1 cellular context compared by ENCODE assay signal in the genomic region with DNA sequence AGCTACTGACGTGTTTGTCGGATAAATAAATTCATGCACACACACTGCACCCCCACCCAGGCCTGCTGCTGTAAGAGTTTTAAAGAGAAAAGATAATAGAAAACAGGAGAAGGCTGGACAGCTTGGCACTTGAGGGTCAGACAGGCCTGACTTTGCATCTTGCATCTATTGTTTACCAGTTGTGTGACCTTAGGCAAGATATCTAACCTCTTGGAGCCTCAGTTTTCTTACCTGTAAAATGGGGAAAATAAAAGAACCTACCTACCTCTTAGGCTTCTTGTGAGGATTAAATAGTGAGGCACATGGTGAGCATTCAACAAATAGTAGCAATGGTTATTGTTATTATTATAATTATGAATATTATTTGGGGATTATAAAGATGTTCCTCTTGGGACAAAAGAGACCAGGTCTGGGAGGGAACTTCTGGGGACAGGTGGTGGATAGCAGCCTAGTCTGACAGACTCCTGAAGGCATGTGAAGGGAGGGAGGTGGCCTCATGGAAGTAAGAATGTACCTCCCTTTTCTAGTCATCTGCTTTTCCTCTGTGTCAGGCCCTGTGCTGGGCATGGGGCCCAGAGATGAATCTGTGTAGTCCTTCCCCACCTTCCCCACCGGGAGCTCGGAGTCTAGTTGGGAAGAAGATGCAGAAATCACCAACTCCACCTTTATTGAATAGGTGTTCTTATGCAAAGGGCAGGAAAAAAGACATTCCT.
TF ChIP-seq lines count a peak whose summit lies in the region.

No MANE protein-coding gene starts in this region.

TF ChIP-seq in IMR-90, 13 proteins besides CTCF, POLR2A, EP300 and RAD21:
- TF ChIP-seq RFX5 (IDR thresholded peaks at IDR 0.05; ENCODE audit: low read depth, low read length): no peak
- TF ChIP-seq FOS (IDR thresholded peaks at IDR 0.05; ENCODE audit: low read depth, low read length): no peak
- TF ChIP-seq RCOR1 (IDR thresholded peaks at IDR 0.05; ENCODE audit: insufficient replicate concordance, low read length): no peak
- TF ChIP-seq MXI1 (IDR thresholded peaks at IDR 0.05; ENCODE audit: borderline replicate concordance, low read depth, low read length): no peak
- TF ChIP-seq, protein P1, sequence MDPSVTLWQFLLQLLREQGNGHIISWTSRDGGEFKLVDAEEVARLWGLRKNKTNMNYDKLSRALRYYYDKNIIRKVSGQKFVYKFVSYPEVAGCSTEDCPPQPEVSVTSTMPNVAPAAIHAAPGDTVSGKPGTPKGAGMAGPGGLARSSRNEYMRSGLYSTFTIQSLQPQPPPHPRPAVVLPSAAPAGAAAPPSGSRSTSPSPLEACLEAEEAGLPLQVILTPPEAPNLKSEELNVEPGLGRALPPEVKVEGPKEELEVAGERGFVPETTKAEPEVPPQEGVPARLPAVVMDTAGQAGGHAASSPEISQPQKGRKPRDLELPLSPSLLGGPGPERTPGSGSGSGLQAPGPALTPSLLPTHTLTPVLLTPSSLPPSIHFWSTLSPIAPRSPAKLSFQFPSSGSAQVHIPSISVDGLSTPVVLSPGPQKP (IDR thresholded peaks at IDR 0.05; ENCODE audit: borderline replicate concordance, low read depth, low read length): no peak
- TF ChIP-seq CHD1 (IDR thresholded peaks at IDR 0.05; ENCODE audit: low read depth, low read length): no peak
- TF ChIP-seq MAZ (IDR thresholded peaks at IDR 0.05; ENCODE audit: borderline replicate concordance, low read depth, low read length): no peak
- no peak for TF ChIP-seq BHLHE40 (IDR thresholded peaks at IDR 0.05; ENCODE audit: low read depth, low read length)
- no peak for TF ChIP-seq SMC3 (IDR thresholded peaks at IDR 0.05; ENCODE audit: low read depth, low read length)
